Comparison of ENCODE assay signal across 8 cellular contexts in genomic region chrX:153927686-153927935, GRCh38.
A peak's percentile ranks its signal among the peaks of the same experiment; 100 is the strongest.
DNase-seq lines count a peak whose midpoint lies in the region; ATAC-seq and TF ChIP-seq lines count a peak whose summit lies in the region.

No MANE protein-coding gene starts in this region.

- H3K27ac ChIP-seq in SK-N-MC = peak overlapping the region; percentile 94

- H3K4me3 ChIP-seq in GM08714 (ENCODE audit: low read length) (peak overlapping the region; percentile 55; the same call in 1 of the 2 replicates), SK-N-MC (peak overlapping the region; percentile 81), fibroblast of mammary gland (ENCODE audit: control insufficient read depth, low read depth, low read length) (peak overlapping the region; percentile 46), retinal pigment epithelial cell (ENCODE audit: low read length) (peak overlapping the region; percentile 59)

- H3K36me3 ChIP-seq in SK-N-MC (ENCODE audit: insufficient read depth, low read length) = peaks cover 5% of the 10 kb centered on the region; the same call in 1 of the 2 replicates

- TF ChIP-seq CTCF in fibroblast of mammary gland (conservative IDR thresholded peaks at IDR 0.05; ENCODE audit: control insufficient read depth, insufficient read depth, low read depth, low read length) = no peak
- TF ChIP-seq CTCF in retinal pigment epithelial cell (conservative IDR thresholded peaks at IDR 0.05; ENCODE audit: low read depth, low read length) = no peak

- ATAC-seq in HG03095 (IDR thresholded peaks at IDR 0.05; ENCODE audit: unreplicated experiment) = no peak
- no peak for ATAC-seq in HG02678 (IDR thresholded peaks at IDR 0.05; ENCODE audit: unreplicated experiment)

- H3K9me3 ChIP-seq in SK-N-MC (ENCODE audit: low read depth, low read length) = no peaks in the 10 kb centered on the region

- DNase-seq in SK-N-MC (ENCODE audit: low read depth, low spot score) (no peak), fibroblast of mammary gland (ENCODE audit: low read depth) (no peak), retinal pigment epithelial cell (ENCODE audit: low read depth) (no peak), activated gamma-delta T cell (lab: John Stamatoyannopoulos, UW) (no peak), CD1c-positive myeloid dendritic cell (ENCODE audit: extremely low spot score) (no peak)

- H3K9ac ChIP-seq in SK-N-MC (ENCODE audit: insufficient read length) = peak overlapping the region; percentile 95
